10 cellular contexts compared by ENCODE assay signal in the genomic region with DNA sequence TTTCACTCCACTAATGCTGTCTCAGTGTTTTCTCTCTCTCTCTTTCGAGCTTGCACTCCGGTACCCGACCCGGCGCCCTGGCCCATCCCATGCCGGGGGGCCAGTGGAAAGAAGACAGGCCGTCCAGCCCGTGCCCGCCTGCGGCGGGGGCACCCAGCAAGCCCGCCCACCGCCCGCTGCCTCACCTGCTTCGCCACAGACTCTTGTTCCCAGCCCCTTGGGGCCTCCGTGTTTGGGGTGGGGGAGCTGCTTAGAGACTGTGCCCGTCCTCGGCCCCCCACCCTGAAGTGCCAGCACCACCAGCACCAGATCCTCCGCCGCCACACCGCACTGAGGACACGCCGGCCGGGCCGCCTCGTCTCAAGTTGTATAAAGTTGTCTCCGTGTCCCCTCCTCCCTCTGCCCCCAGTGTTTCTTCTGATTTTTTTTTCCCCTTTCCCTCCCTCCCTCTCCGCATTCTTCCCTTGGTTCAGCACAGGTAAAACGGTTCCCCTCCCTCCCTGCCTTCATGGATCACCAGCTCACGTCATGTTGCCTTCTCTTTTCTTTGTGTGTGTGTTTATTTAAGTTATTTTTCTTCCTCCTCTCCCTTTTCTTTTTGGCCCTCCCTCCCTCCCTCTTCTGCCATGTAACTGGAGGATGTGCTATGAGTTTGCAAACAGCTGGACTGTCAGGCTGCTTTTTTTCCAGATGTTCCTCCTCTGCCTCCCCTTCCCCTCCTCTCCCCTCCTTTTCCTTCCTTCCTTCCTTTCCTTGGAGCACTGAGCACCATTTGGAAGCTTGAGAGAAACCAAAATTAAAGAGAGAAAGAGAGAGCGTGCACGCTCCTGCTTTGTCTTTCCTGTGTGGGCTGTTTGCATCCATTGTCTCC. TPM values are rescaled to one million over a fixed set of nuclear protein-coding genes. Genes with fewer than 3 reads are reported as not detected.
DNase-seq lines count a peak whose midpoint lies in the region; ATAC-seq and TF ChIP-seq lines count a peak whose summit lies in the region.
"Had no signal": no experiment of that assay in that cellular context is flagged by ENCODE, and none has a peak within 500 bp of the region (broad histone marks: within the 10 kb centered on the region; RNA-seq: fewer than 3 reads in every experiment).

No MANE protein-coding gene starts in this region.

- peak overlapping the region; percentile 68 for H3K4me3 Mint-ChIP-seq in activated CD4-positive, alpha-beta T cell treated with anti-CD3 and anti-CD28 coated beads, Interleukin-2, amount 10 ng/mL, durations not matched to agents 7 days and 5 days
- peak overlapping the region; percentile 63 for H3K4me3 Mint-ChIP-seq in glutamatergic neuron (ENCODE audit: unreplicated experiment)
- peak overlapping the region; percentile 79 for H3K4me3 Mint-ChIP-seq in stimulated activated memory B cell treated with anti-CD40 and anti-IgM and Interleukin-4, amounts not matched to agents 10 μg/mL and 1 μg/mL and 100 μg/mL, for 72 hours

- no peak for ATAC-seq in stimulated activated memory B cell treated with anti-CD40 and anti-IgM and Interleukin-4, amounts not matched to agents 10 μg/mL and 1 μg/mL and 100 μg/mL, for 72 hours
- ATAC-seq in HG02870 (IDR thresholded peaks at IDR 0.05; ENCODE audit: unreplicated experiment) = no peak

- peaks cover 32% of the 10 kb centered on the region for H3K36me3 Mint-ChIP-seq in activated CD4-positive, alpha-beta T cell treated with anti-CD3 and anti-CD28 coated beads, Interleukin-2, amount 10 ng/mL, durations not matched to agents 7 days and 5 days (ENCODE audit: low read depth)
- no peaks in the 10 kb centered on the region for H3K36me3 Mint-ChIP-seq in glutamatergic neuron (ENCODE audit: unreplicated experiment)
- H3K36me3 Mint-ChIP-seq in stimulated activated memory B cell treated with anti-CD40 and anti-IgM and Interleukin-4, amounts not matched to agents 10 μg/mL and 1 μg/mL and 100 μg/mL, for 72 hours = peaks cover 39% of the 10 kb centered on the region

- H3K9me3 Mint-ChIP-seq in activated CD4-positive, alpha-beta T cell treated with anti-CD3 and anti-CD28 coated beads, Interleukin-2, amount 10 ng/mL, durations not matched to agents 7 days and 5 days = no peaks in the 10 kb centered on the region
- H3K9me3 Mint-ChIP-seq in glutamatergic neuron (ENCODE audit: unreplicated experiment) = peaks cover 21% of the 10 kb centered on the region
- H3K9me3 Mint-ChIP-seq in stimulated activated memory B cell treated with anti-CD40 and anti-IgM and Interleukin-4, amounts not matched to agents 10 μg/mL and 1 μg/mL and 100 μg/mL, for 72 hours = no peaks in the 10 kb centered on the region

- H3K27ac Mint-ChIP-seq in activated CD4-positive, alpha-beta T cell treated with anti-CD3 and anti-CD28 coated beads, Interleukin-2, amount 10 ng/mL, durations not matched to agents 7 days and 5 days = peak overlapping the region; percentile 86
- peak overlapping the region; percentile 48 for H3K27ac Mint-ChIP-seq in glutamatergic neuron (ENCODE audit: unreplicated experiment)
- H3K27ac Mint-ChIP-seq in stimulated activated memory B cell treated with anti-CD40 and anti-IgM and Interleukin-4, amounts not matched to agents 10 μg/mL and 1 μg/mL and 100 μg/mL, for 72 hours = peak overlapping the region; percentile 86

- POLR2A ChIA-PET in activated CD4-positive, alpha-beta T cell treated with anti-CD3 and anti-CD28 coated beads, Interleukin-2, amount 10 ng/mL, durations not matched to agents 7 days and 5 days (lab: Charles Lee) = interaction anchor here (1.4 kb wide), 1 partner anchor 13 kb away, joined by 3 read pairs; a partner anchor contains a TSS

- H3K27ac ChIP-seq in VCaP = peak overlapping the region; percentile 96
- no peak overlapping the region for H3K27ac ChIP-seq in caudate nucleus (ENCODE audit: low read depth, low read length)

- no peak for DNase-seq in activated CD4-positive, alpha-beta T cell treated with anti-CD3 and anti-CD28 coated beads, Interleukin-2, amount 10 ng/mL, durations not matched to agents 7 days and 5 days
- no peak for DNase-seq in activated CD4-positive, alpha-beta T cell treated with anti-CD3 and anti-CD28 coated beads for 1 hour
- no peak for DNase-seq in glutamatergic neuron
- no peak for DNase-seq in SHP77 treated with DMSO at 0.1 percent for 48 hours (lab: John Stamatoyannopoulos, UW)
- DNase-seq in caudate nucleus (lab: John Stamatoyannopoulos, UW) = no peak
- DNase-seq: NCI-H1092 had no signal

- peaks cover 9% of the 10 kb centered on the region for H3K27me3 Mint-ChIP-seq in activated CD4-positive, alpha-beta T cell treated with anti-CD3 and anti-CD28 coated beads, Interleukin-2, amount 10 ng/mL, durations not matched to agents 7 days and 5 days
- peaks cover 14% of the 10 kb centered on the region for H3K27me3 Mint-ChIP-seq in glutamatergic neuron (ENCODE audit: unreplicated experiment)
- H3K27me3 Mint-ChIP-seq in stimulated activated memory B cell treated with anti-CD40 and anti-IgM and Interleukin-4, amounts not matched to agents 10 μg/mL and 1 μg/mL and 100 μg/mL, for 72 hours = no peaks in the 10 kb centered on the region

- TF ChIP-seq CTCF in VCaP (conservative IDR thresholded peaks at IDR 0.05) = no peak
- no peak for TF ChIP-seq CTCF in glutamatergic neuron (IDR thresholded peaks at IDR 0.05; ENCODE audit: partially characterized antibody, unreplicated experiment)

- CTCF ChIA-PET in activated CD4-positive, alpha-beta T cell treated with anti-CD3 and anti-CD28 coated beads, Interleukin-2, amount 10 ng/mL, durations not matched to agents 7 days and 5 days (lab: Charles Lee) = interaction anchor here (1.9 kb wide), 1 partner anchor 11 kb away, joined by 8 read pairs; no protein-coding TSS in a partner anchor

- peaks cover 40% of the 10 kb centered on the region for H3K4me1 Mint-ChIP-seq in activated CD4-positive, alpha-beta T cell treated with anti-CD3 and anti-CD28 coated beads, Interleukin-2, amount 10 ng/mL, durations not matched to agents 7 days and 5 days
- H3K4me1 Mint-ChIP-seq in glutamatergic neuron (ENCODE audit: low read depth, unreplicated experiment) = peaks cover 3% of the 10 kb centered on the region
- H3K4me1 Mint-ChIP-seq in stimulated activated memory B cell treated with anti-CD40 and anti-IgM and Interleukin-4, amounts not matched to agents 10 μg/mL and 1 μg/mL and 100 μg/mL, for 72 hours = peaks cover 56% of the 10 kb centered on the region

RNA-seq across cellular contexts. Expression of a gene that starts 2.1 kb away (rescaled TPM):
- 1 to 10 TPM; 3.8 to 5.4 TPM for total RNA-seq in activated CD4-positive, alpha-beta T cell treated with anti-CD3 and anti-CD28 coated beads, Interleukin-2, amount 10 ng/mL, durations not matched to agents 7 days and 5 days
- total RNA-seq in glutamatergic neuron (ENCODE audit: unreplicated experiment) = 4.7 TPM

RNA-seq across cellular contexts. Expression of a gene that starts 11.7 kb away (rescaled TPM):
- not detected for total RNA-seq in activated CD4-positive, alpha-beta T cell treated with anti-CD3 and anti-CD28 coated beads, Interleukin-2, amount 10 ng/mL, durations not matched to agents 7 days and 5 days
- not detected for total RNA-seq in glutamatergic neuron (ENCODE audit: unreplicated experiment)

RNA-seq across cellular contexts. Expression of a gene that starts 12.4 kb away (rescaled TPM):
- 100 to 1,000 TPM; 245 to 248 TPM for total RNA-seq in activated CD4-positive, alpha-beta T cell treated with anti-CD3 and anti-CD28 coated beads, Interleukin-2, amount 10 ng/mL, durations not matched to agents 7 days and 5 days
- total RNA-seq in glutamatergic neuron (ENCODE audit: unreplicated experiment) = 278 TPM

RNA-seq across cellular contexts. Expression of a gene that starts 41.2 kb away (rescaled TPM):
- 1 to 10 TPM; 3.1 to 3.7 TPM for total RNA-seq in activated CD4-positive, alpha-beta T cell treated with anti-CD3 and anti-CD28 coated beads, Interleukin-2, amount 10 ng/mL, durations not matched to agents 7 days and 5 days
- not detected for total RNA-seq in glutamatergic neuron (ENCODE audit: unreplicated experiment)
- total RNA-seq: lower leg skin had no signal

RNA-seq across cellular contexts. Expression of a gene that starts 46.2 kb away (rescaled TPM):
- total RNA-seq in activated CD4-positive, alpha-beta T cell treated with anti-CD3 and anti-CD28 coated beads, Interleukin-2, amount 10 ng/mL, durations not matched to agents 7 days and 5 days = 1 to 10 TPM in 1 of 2 experiments, under 1 TPM in 1; 0.72 to 1.2 TPM
- 2.9 TPM for total RNA-seq in glutamatergic neuron (ENCODE audit: unreplicated experiment)
